In genomic region chr15:51077565-51078153, GRCh38 we compare ENCODE assay signal across 8 cellular contexts. TPM values are rescaled to one million over a fixed set of nuclear protein-coding genes. Genes with fewer than 3 reads are reported as not detected.
DNase-seq lines count a peak whose midpoint lies in the region; ATAC-seq and TF ChIP-seq lines count a peak whose summit lies in the region.

No MANE protein-coding gene starts in this region.

- TF ChIP-seq CTCF in KMS-11 (conservative IDR thresholded peaks at IDR 0.05; ENCODE audit: low read depth, low read length), result no peak
- no peak for TF ChIP-seq CTCF in smooth muscle cell (IDR thresholded peaks at IDR 0.05; ENCODE audit: borderline replicate concordance, insufficient read depth, poor library complexity, severe bottlenecking)

- H3K27me3 ChIP-seq in KMS-11 (ENCODE audit: insufficient read depth, low read depth), result no peaks in the 10 kb centered on the region
- peaks cover 3% of the 10 kb centered on the region for H3K27me3 ChIP-seq in smooth muscle cell (ENCODE audit: low read depth)

- H3K27me3 Mint-ChIP-seq in activated T-cell treated with anti-CD3 and anti-CD28 coated beads, Interleukin-2, amount 50 U/mL, for 4 hours (ENCODE audit: low read depth), result peaks cover 22% of the 10 kb centered on the region

- 67% methylated on average over 19 of the region's 19 CpGs for WGBS in smooth muscle cell (ENCODE audit: low lambda C conversion rate)

- DNase-seq in activated T-cell treated with anti-CD3 and anti-CD28 coated beads, Interleukin-2, amount 50 U/mL, for 4 hours, result peak; percentile 15
- DNase-seq in left cardiac atrium, result peak; percentile 81
- no peak for DNase-seq in smooth muscle cell (lab: John Stamatoyannopoulos, UW; ENCODE audit: unreplicated experiment)
- DNase-seq in NCI-H2227 (lab: John Stamatoyannopoulos, UW; ENCODE audit: unreplicated experiment), result no peak
- DNase-seq in DMS53 treated with DMSO at 0.1 percent for 48 hours (lab: John Stamatoyannopoulos, UW; ENCODE audit: unreplicated experiment), result no peak
- no peak for DNase-seq in NCI-H2227 treated with DMSO at 0.1 percent for 48 hours (lab: John Stamatoyannopoulos, UW)

- H2AFZ ChIP-seq in KMS-11 (ENCODE audit: low read depth) (peak overlapping the region; percentile 88), smooth muscle cell (ENCODE audit: low read depth) (no peak overlapping the region)

- H4K20me1 ChIP-seq in KMS-11 (ENCODE audit: insufficient read depth), result no peaks in the 10 kb centered on the region
- H4K20me1 ChIP-seq in smooth muscle cell (ENCODE audit: low read depth), result no peaks in the 10 kb centered on the region

- peak overlapping the region; percentile 39 for H3K4me3 Mint-ChIP-seq in activated T-cell treated with anti-CD3 and anti-CD28 coated beads, Interleukin-2, amount 50 U/mL, for 4 hours

- H3K36me3 ChIP-seq in KMS-11 (ENCODE audit: insufficient read depth) (no peaks in the 10 kb centered on the region), smooth muscle cell (ENCODE audit: low read depth) (no peaks in the 10 kb centered on the region)

- peaks cover 35% of the 10 kb centered on the region for H3K4me1 ChIP-seq in KMS-11 (ENCODE audit: low read depth, poor library complexity, severe bottlenecking)
- H3K4me1 ChIP-seq in smooth muscle cell (ENCODE audit: low read depth), result no peaks in the 10 kb centered on the region

- H3K4me2 ChIP-seq in KMS-11 (peak overlapping the region; percentile 83), smooth muscle cell (peak overlapping the region; percentile 66)

- no peaks in the 10 kb centered on the region for H3K9me3 ChIP-seq in smooth muscle cell (replicated peaks; ENCODE audit: low read depth)

- no peaks in the 10 kb centered on the region for H3K9me3 Mint-ChIP-seq in activated T-cell treated with anti-CD3 and anti-CD28 coated beads, Interleukin-2, amount 50 U/mL, for 4 hours

- intact Hi-C loops in left cardiac atrium (cut with DNase I), result no loop called here

- H3K4me3 ChIP-seq in KMS-11 (IDR thresholded peaks at IDR 0.05; ENCODE audit: insufficient read depth, low read depth, low read length) (no peak overlapping the region), smooth muscle cell (peak overlapping the region; percentile 27)

- H3K36me3 Mint-ChIP-seq in activated T-cell treated with anti-CD3 and anti-CD28 coated beads, Interleukin-2, amount 50 U/mL, for 4 hours (ENCODE audit: insufficient read depth), result no peaks in the 10 kb centered on the region

- ATAC-seq in GM18517 (IDR thresholded peaks at IDR 0.05; ENCODE audit: unreplicated experiment), result peak; percentile 52
- peak; percentile 86 to 91 for ATAC-seq in activated T-cell treated with anti-CD3 and anti-CD28 coated beads, Interleukin-2, amount 50 U/mL, for 4 hours
- peak; percentile 79 to 89 for ATAC-seq in left cardiac atrium

- peak overlapping the region; percentile 90 for H3K27ac ChIP-seq in KMS-11
- H3K27ac ChIP-seq in smooth muscle cell (ENCODE audit: low read depth), result no peak overlapping the region

- H3F3A ChIP-seq in smooth muscle cell (ENCODE audit: low read depth), result no peaks in the 10 kb centered on the region

- peaks cover 11% of the 10 kb centered on the region for H3K4me1 Mint-ChIP-seq in activated T-cell treated with anti-CD3 and anti-CD28 coated beads, Interleukin-2, amount 50 U/mL, for 4 hours (ENCODE audit: low read depth)

- H3K9ac ChIP-seq in KMS-11, result peak overlapping the region; percentile 82
- H3K9ac ChIP-seq in smooth muscle cell (ENCODE audit: low read depth), result no peak overlapping the region

- H3K79me2 ChIP-seq in KMS-11 (ENCODE audit: insufficient read depth, low read depth), result no peaks in the 10 kb centered on the region
- no peaks in the 10 kb centered on the region for H3K79me2 ChIP-seq in smooth muscle cell (ENCODE audit: low read depth)

RNA-seq across cellular contexts. Expression of gene TNFAIP8L3, which starts 17.0 kb away (rescaled TPM):
- total RNA-seq in activated T-cell treated with anti-CD3 and anti-CD28 coated beads, Interleukin-2, amount 50 U/mL, for 4 hours, result under 1 TPM in 2 of 3 donors, not detected in 1; 0.15 to 0.22 TPM
- 1 to 10 TPM; 3.5 to 7.0 TPM for total RNA-seq in left cardiac atrium
- total RNA-seq in smooth muscle cell, result not detected in 2 replicates
- polyA plus RNA-seq in smooth muscle cell, result 0.40 TPM in 1 of 2 replicates, not detected in the other

Comparison
In these comparisons a context has a peak if more than half of its experiments do, and no peak if none do; other contexts are left out.
1. DNase-seq: peak in activated T-cell treated with anti-CD3 and anti-CD28 coated beads, Interleukin-2, amount 50 U/mL, for 4 hours (single experiment) and left cardiac atrium (single experiment); none in smooth muscle cell (single experiment), NCI-H2227 (single experiment), DMS53 treated with DMSO at 0.1 percent for 48 hours (single experiment) and NCI-H2227 treated with DMSO at 0.1 percent for 48 hours (single experiment).
2. Peak in every context shown above with its lines, with median percentiles within 50 percentile points of each other: ATAC-seq.